18 cellular contexts compared by ENCODE assay signal in genomic region chr7:7490003-7490402, GRCh38. TPM values are rescaled to one million over a fixed set of nuclear protein-coding genes. Genes with fewer than 3 reads are reported as not detected.
DNase-seq lines count a peak whose midpoint lies in the region; ATAC-seq, FAIRE-seq and TF ChIP-seq lines count a peak whose summit lies in the region.
"Had no signal": no experiment of that assay in that cellular context is flagged by ENCODE, and none has a peak within 500 bp of the region (broad histone marks: within the 10 kb centered on the region; RNA-seq: fewer than 3 reads in every experiment).

No MANE protein-coding gene starts in this region.

- CTCF ChIA-PET in Calu3 (lab: Charles Lee), result interaction anchor here (0.6 to 1.1 kb wide), 4 partner anchors 10 to 778 kb away, joined by 3 to 8 read pairs (median 4); no protein-coding TSS in a partner anchor

- intact Hi-C loops in Calu3 (cut with micrococcal nuclease; ENCODE audit: unreplicated experiment), result no loop called here

- peaks cover 30% of the 10 kb centered on the region for H3K4me1 Mint-ChIP-seq in Calu3 (ENCODE audit: low read depth, unreplicated experiment)
- peaks cover 24% of the 10 kb centered on the region for H3K4me1 Mint-ChIP-seq in memory B cell
- peaks cover 9 to 11% of the 10 kb centered on the region in 2 donors for H3K4me1 Mint-ChIP-seq in stimulated activated naive B cell treated with anti-CD40 and anti-IgM and Interleukin-4, amounts not matched to agents 10 μg/mL and 1 μg/mL and 100 μg/mL, for 72 hours
- H3K4me1 Mint-ChIP-seq: CD4-positive, alpha-beta memory T cell had no signal

- DNase-seq in Calu3, result no peak
- DNase-seq in MV-4-11 (lab: John Stamatoyannopoulos, UW), result peak; percentile 45
- DNase-seq in memory B cell (ENCODE audit: low spot score in 2 of 2), result no peak
- DNase-seq in stimulated activated naive B cell treated with anti-CD40 and anti-IgM and Interleukin-4, amounts not matched to agents 10 μg/mL and 1 μg/mL and 100 μg/mL, for 72 hours, result no peak
- DNase-seq in NCI-H1417 treated with DMSO at 0.1 percent for 48 hours (lab: John Stamatoyannopoulos, UW), result no peak
- no peak for DNase-seq in HTR-8/SVneo (ENCODE audit: insufficient read length, low spot score)
- no peak for DNase-seq in GOT3 (lab: John Stamatoyannopoulos, UW)
- DNase-seq: CD4-positive, alpha-beta memory T cell; DMS79 treated with DMSO at 0.1 percent for 48 hours; KG1; NCI-H1105 treated with DMSO at 0.1 percent for 48 hours; NCI-H187 treated with DMSO at 0.1 percent for 48 hours; NCI-H82; SJCRH30 had no signal

- peaks cover 3% of the 10 kb centered on the region for H3K9me3 Mint-ChIP-seq in Calu3 (ENCODE audit: low read depth, unreplicated experiment)
- peaks cover 1% of the 10 kb centered on the region for H3K9me3 Mint-ChIP-seq in memory B cell
- H3K9me3 Mint-ChIP-seq in stimulated activated naive B cell treated with anti-CD40 and anti-IgM and Interleukin-4, amounts not matched to agents 10 μg/mL and 1 μg/mL and 100 μg/mL, for 72 hours, result peaks cover 3% of the 10 kb centered on the region in 2 donors

- no peak for FAIRE-seq in HTR-8/SVneo (lab: Jason Lieb, UNC)
- FAIRE-seq: D721Med had no signal

- H3K36me3 Mint-ChIP-seq in Calu3 (ENCODE audit: insufficient read depth, unreplicated experiment) (no peaks in the 10 kb centered on the region), memory B cell (no peaks in the 10 kb centered on the region)
- H3K36me3 Mint-ChIP-seq in stimulated activated naive B cell treated with anti-CD40 and anti-IgM and Interleukin-4, amounts not matched to agents 10 μg/mL and 1 μg/mL and 100 μg/mL, for 72 hours, result peaks cover 0 to 2% of the 10 kb centered on the region in 2 donors

- ATAC-seq in memory B cell (ENCODE audit: low read depth), result peak; percentile 83
- ATAC-seq in stimulated activated naive B cell treated with anti-CD40 and anti-IgM and Interleukin-4, amounts not matched to agents 10 μg/mL and 1 μg/mL and 100 μg/mL, for 72 hours (replicated peaks), result peak; percentile 80 to 84
- ATAC-seq: GM23338, PC-3 had no signal

- BruUV-seq in Calu3 (replicated peaks; lab: Mats Ljungman, UMichigan), result no TSS peak

- H3K27me3 Mint-ChIP-seq in Calu3 (ENCODE audit: unreplicated experiment) (no peaks in the 10 kb centered on the region), memory B cell (no peaks in the 10 kb centered on the region)
- no peaks in the 10 kb centered on the region for H3K27me3 Mint-ChIP-seq in stimulated activated naive B cell treated with anti-CD40 and anti-IgM and Interleukin-4, amounts not matched to agents 10 μg/mL and 1 μg/mL and 100 μg/mL, for 72 hours

- H3K4me3 Mint-ChIP-seq in Calu3 (ENCODE audit: low read depth, unreplicated experiment) (no peak overlapping the region), memory B cell (peak overlapping the region; percentile 61)
- no peak overlapping the region for H3K4me3 Mint-ChIP-seq in stimulated activated naive B cell treated with anti-CD40 and anti-IgM and Interleukin-4, amounts not matched to agents 10 μg/mL and 1 μg/mL and 100 μg/mL, for 72 hours
- H3K4me3 Mint-ChIP-seq: CD4-positive, alpha-beta memory T cell; GM23338 had no signal

- H3K27ac Mint-ChIP-seq in Calu3 (ENCODE audit: unreplicated experiment) (peak overlapping the region; percentile 0), memory B cell (peak overlapping the region; percentile 40)
- H3K27ac Mint-ChIP-seq in stimulated activated naive B cell treated with anti-CD40 and anti-IgM and Interleukin-4, amounts not matched to agents 10 μg/mL and 1 μg/mL and 100 μg/mL, for 72 hours, result no peak overlapping the region
- H3K27ac Mint-ChIP-seq: CD4-positive, alpha-beta memory T cell; GM23338 had no signal

- no peak for TF ChIP-seq CTCF in Calu3 (IDR thresholded peaks at IDR 0.05; ENCODE audit: unreplicated experiment)

RNA-seq across cellular contexts. Expression of gene COL28A1, which starts 45.7 kb away (rescaled TPM):
- 1.3 and 3.2 TPM in 2 replicates for total RNA-seq in Calu3 (2022)
- total RNA-seq: G401 had no signal
